1 cellular context compared by ENCODE assay signal in the genomic region with DNA sequence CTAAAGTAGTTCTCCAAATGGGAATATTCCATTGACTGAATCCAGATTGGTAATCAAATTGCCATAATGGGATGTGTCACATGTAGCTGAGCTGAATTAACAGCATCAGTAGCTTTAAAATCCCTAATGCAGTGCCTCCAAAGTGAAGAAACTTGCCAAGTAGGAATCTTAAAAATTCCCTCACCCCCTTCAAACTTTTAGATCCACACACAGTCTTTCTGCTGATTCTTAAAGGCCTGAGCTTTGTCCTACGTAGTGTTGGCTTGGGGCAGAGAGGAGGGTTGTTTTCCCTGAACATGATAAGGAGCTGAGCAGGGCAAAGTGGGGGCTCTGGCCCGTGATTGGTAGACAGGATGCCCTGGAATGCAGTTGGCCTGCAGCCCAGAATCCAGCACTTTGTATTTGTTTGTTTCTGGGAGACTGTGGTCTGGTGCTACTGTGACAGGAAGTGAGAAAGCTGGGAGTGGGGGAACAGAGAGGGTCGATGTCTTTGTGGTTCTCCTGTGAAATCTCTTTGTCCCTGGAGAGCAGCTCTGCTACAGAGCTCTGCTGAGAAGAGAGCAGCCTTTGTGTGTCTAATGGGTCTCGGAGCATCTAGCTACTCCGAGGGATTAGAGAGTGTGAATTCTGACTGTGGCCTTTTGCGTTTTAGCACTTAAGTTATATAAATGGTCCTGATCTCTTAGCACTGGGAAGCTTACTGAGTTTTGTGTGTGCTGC.
TF ChIP-seq lines count a peak whose summit lies in the region.

No MANE protein-coding gene starts in this region.

TF ChIP-seq in HepG2, 621 proteins besides CTCF, POLR2A, EP300 and RAD21 (continued from another document and continues in another):
- TF ChIP-seq ZNF317 (CRISPR knock-in tag; IDR thresholded peaks at IDR 0.05), result no peak; the same call in 1 of the 2 replicates
- peak; percentile 36; the same call in 1 of the 2 replicates for TF ChIP-seq ZMYM3 (CRISPR knock-in tag; IDR thresholded peaks at IDR 0.05)
- TF ChIP-seq YY1 (IDR thresholded peaks at IDR 0.05; ENCODE audit: insufficient read depth, insufficient replicate concordance, low read depth, low read length), result peak; percentile 49
- TF ChIP-seq, protein P1, sequence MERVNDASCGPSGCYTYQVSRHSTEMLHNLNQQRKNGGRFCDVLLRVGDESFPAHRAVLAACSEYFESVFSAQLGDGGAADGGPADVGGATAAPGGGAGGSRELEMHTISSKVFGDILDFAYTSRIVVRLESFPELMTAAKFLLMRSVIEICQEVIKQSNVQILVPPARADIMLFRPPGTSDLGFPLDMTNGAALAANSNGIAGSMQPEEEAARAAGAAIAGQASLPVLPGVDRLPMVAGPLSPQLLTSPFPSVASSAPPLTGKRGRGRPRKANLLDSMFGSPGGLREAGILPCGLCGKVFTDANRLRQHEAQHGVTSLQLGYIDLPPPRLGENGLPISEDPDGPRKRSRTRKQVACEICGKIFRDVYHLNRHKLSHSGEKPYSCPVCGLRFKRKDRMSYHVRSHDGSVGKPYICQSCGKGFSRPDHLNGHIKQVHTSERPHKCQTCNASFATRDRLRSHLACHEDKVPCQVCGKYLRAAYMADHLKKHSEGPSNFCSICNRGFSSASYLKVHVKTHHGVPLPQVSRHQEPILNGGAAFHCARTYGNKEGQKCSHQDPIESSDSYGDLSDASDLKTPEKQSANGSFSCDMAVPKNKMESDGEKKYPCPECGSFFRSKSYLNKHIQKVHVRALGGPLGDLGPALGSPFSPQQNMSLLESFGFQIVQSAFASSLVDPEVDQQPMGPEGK (CRISPR knock-in tag; IDR thresholded peaks at IDR 0.05), result peak; percentile 92
- TF ChIP-seq, protein P2, sequence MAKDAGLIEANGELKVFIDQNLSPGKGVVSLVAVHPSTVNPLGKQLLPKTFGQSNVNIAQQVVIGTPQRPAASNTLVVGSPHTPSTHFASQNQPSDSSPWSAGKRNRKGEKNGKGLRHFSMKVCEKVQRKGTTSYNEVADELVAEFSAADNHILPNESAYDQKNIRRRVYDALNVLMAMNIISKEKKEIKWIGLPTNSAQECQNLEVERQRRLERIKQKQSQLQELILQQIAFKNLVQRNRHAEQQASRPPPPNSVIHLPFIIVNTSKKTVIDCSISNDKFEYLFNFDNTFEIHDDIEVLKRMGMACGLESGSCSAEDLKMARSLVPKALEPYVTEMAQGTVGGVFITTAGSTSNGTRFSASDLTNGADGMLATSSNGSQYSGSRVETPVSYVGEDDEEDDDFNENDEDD (CRISPR knock-in tag; IDR thresholded peaks at IDR 0.05; ENCODE audit: borderline replicate concordance), result peak; percentile 13; the same call in 1 of the 2 replicates
- TF ChIP-seq ZNF136 (CRISPR knock-in tag; IDR thresholded peaks at IDR 0.05; ENCODE audit: low read depth), result no peak
- no peak for TF ChIP-seq HNRNPL (IDR thresholded peaks at IDR 0.05; ENCODE audit: low read depth, low read length)
- TF ChIP-seq, protein P3, sequence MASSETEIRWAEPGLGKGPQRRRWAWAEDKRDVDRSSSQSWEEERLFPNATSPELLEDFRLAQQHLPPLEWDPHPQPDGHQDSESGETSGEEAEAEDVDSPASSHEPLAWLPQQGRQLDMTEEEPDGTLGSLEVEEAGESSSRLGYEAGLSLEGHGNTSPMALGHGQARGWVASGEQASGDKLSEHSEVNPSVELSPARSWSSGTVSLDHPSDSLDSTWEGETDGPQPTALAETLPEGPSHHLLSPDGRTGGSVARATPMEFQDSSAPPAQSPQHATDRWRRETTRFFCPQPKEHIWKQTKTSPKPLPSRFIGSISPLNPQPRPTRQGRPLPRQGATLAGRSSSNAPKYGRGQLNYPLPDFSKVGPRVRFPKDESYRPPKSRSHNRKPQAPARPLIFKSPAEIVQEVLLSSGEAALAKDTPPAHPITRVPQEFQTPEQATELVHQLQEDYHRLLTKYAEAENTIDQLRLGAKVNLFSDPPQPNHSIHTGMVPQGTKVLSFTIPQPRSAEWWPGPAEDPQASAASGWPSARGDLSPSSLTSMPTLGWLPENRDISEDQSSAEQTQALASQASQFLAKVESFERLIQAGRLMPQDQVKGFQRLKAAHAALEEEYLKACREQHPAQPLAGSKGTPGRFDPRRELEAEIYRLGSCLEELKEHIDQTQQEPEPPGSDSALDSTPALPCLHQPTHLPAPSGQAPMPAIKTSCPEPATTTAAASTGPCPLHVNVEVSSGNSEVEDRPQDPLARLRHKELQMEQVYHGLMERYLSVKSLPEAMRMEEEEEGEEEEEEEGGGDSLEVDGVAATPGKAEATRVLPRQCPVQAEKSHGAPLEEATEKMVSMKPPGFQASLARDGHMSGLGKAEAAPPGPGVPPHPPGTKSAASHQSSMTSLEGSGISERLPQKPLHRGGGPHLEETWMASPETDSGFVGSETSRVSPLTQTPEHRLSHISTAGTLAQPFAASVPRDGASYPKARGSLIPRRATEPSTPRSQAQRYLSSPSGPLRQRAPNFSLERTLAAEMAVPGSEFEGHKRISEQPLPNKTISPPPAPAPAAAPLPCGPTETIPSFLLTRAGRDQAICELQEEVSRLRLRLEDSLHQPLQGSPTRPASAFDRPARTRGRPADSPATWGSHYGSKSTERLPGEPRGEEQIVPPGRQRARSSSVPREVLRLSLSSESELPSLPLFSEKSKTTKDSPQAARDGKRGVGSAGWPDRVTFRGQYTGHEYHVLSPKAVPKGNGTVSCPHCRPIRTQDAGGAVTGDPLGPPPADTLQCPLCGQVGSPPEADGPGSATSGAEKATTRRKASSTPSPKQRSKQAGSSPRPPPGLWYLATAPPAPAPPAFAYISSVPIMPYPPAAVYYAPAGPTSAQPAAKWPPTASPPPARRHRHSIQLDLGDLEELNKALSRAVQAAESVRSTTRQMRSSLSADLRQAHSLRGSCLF (CRISPR knock-in tag; IDR thresholded peaks at IDR 0.05; ENCODE audit: borderline replicate concordance), result no peak
- no peak for TF ChIP-seq STAG1 (CRISPR knock-in tag; IDR thresholded peaks at IDR 0.05)
- no peak for TF ChIP-seq ZNF343 (CRISPR knock-in tag; IDR thresholded peaks at IDR 0.05)
- TF ChIP-seq, protein P4, sequence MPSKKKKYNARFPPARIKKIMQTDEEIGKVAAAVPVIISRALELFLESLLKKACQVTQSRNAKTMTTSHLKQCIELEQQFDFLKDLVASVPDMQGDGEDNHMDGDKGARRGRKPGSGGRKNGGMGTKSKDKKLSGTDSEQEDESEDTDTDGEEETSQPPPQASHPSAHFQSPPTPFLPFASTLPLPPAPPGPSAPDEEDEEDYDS (CRISPR knock-in tag; IDR thresholded peaks at IDR 0.05), result peak; percentile 73; the same call in 1 of the 2 replicates
- no peak for TF ChIP-seq NFE2 (CRISPR knock-in tag; IDR thresholded peaks at IDR 0.05)
- TF ChIP-seq SRSF4 (IDR thresholded peaks at IDR 0.05; ENCODE audit: low read depth, low read length, poor library complexity, severe bottlenecking), result no peak
- no peak for TF ChIP-seq HNRNPH1 (optimal IDR thresholded peaks at IDR 0.05; ENCODE audit: low read depth, low read length)
- peak; percentile 85; the same call in 1 of the 2 replicates for TF ChIP-seq RXRB (CRISPR knock-in tag; IDR thresholded peaks at IDR 0.05; ENCODE audit: borderline replicate concordance)
- no peak; the same call in 1 of the 2 replicates for TF ChIP-seq ETV6 (CRISPR knock-in tag; conservative IDR thresholded peaks at IDR 0.05)
- TF ChIP-seq HES4 (CRISPR knock-in tag; IDR thresholded peaks at IDR 0.05; ENCODE audit: borderline replicate concordance), result no peak
- TF ChIP-seq, protein P5, sequence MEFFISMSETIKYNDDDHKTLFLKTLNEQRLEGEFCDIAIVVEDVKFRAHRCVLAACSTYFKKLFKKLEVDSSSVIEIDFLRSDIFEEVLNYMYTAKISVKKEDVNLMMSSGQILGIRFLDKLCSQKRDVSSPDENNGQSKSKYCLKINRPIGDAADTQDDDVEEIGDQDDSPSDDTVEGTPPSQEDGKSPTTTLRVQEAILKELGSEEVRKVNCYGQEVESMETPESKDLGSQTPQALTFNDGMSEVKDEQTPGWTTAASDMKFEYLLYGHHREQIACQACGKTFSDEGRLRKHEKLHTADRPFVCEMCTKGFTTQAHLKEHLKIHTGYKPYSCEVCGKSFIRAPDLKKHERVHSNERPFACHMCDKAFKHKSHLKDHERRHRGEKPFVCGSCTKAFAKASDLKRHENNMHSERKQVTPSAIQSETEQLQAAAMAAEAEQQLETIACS (CRISPR knock-in tag; IDR thresholded peaks at IDR 0.05), result no peak
- TF ChIP-seq ZNF354B (CRISPR knock-in tag; IDR thresholded peaks at IDR 0.05), result no peak
- TF ChIP-seq ATF7-NPFF (CRISPR knock-in tag; IDR thresholded peaks at IDR 0.05; ENCODE audit: low read depth), result no peak
- TF ChIP-seq ZNF124 (CRISPR knock-in tag; IDR thresholded peaks at IDR 0.05), result peak; percentile 81
- TF ChIP-seq ZNF772 (CRISPR knock-in tag; IDR thresholded peaks at IDR 0.05), result no peak
- TF ChIP-seq, protein P6, sequence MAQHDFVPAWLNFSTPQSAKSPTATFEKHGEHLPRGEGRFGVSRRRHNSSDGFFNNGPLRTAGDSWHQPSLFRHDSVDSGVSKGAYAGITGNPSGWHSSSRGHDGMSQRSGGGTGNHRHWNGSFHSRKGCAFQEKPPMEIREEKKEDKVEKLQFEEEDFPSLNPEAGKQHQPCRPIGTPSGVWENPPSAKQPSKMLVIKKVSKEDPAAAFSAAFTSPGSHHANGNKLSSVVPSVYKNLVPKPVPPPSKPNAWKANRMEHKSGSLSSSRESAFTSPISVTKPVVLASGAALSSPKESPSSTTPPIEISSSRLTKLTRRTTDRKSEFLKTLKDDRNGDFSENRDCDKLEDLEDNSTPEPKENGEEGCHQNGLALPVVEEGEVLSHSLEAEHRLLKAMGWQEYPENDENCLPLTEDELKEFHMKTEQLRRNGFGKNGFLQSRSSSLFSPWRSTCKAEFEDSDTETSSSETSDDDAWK (CRISPR knock-in tag; IDR thresholded peaks at IDR 0.05), result no peak
- peak; percentile 79; the same call in 1 of the 2 replicates for TF ChIP-seq CBX5 (CRISPR knock-in tag; IDR thresholded peaks at IDR 0.05; ENCODE audit: borderline replicate concordance)
- TF ChIP-seq ZFYVE20 (CRISPR knock-in tag; IDR thresholded peaks at IDR 0.05; ENCODE audit: borderline replicate concordance, low read depth), result no peak
- no peak for TF ChIP-seq ZNF207 (IDR thresholded peaks at IDR 0.05; ENCODE audit: borderline replicate concordance)
- TF ChIP-seq, protein P7, sequence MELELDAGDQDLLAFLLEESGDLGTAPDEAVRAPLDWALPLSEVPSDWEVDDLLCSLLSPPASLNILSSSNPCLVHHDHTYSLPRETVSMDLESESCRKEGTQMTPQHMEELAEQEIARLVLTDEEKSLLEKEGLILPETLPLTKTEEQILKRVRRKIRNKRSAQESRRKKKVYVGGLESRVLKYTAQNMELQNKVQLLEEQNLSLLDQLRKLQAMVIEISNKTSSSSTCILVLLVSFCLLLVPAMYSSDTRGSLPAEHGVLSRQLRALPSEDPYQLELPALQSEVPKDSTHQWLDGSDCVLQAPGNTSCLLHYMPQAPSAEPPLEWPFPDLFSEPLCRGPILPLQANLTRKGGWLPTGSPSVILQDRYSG (CRISPR knock-in tag; IDR thresholded peaks at IDR 0.05), result no peak
- peak; percentile 87 for TF ChIP-seq ISL2 (CRISPR knock-in tag; IDR thresholded peaks at IDR 0.05)
- peak; percentile 14 to 37; a peak in 1 of 4 replicates for TF ChIP-seq MAFK (conservative IDR thresholded peaks at IDR 0.05 in 1 of 2, IDR thresholded peaks at IDR 0.05 in 1 of 2; ENCODE audit: low read length in 2 of 2)
- peak; percentile 16; the same call in 1 of the 2 replicates for TF ChIP-seq PHF20 (CRISPR knock-in tag; IDR thresholded peaks at IDR 0.05)
- no peak for TF ChIP-seq SUZ12 (IDR thresholded peaks at IDR 0.05; ENCODE audit: low read depth, low read length)
- TF ChIP-seq, protein P8, sequence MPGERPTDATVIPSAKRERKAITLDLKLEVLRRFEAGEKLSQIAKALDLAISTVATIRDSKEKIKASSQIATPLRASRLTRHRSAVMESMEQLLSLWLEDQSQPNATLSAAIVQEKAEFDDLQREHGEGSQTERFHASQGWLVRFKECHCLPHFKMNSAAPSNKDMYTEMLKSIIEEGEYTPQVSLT (CRISPR knock-in tag; IDR thresholded peaks at IDR 0.05; ENCODE audit: borderline replicate concordance, low read depth), result no peak
- TF ChIP-seq PRMT3 (CRISPR knock-in tag; IDR thresholded peaks at IDR 0.05; ENCODE audit: borderline replicate concordance, low read depth), result no peak
- TF ChIP-seq, protein P9, sequence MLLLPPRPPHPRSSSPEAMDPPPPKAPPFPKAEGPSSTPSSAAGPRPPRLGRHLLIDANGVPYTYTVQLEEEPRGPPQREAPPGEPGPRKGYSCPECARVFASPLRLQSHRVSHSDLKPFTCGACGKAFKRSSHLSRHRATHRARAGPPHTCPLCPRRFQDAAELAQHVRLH (CRISPR knock-in tag; IDR thresholded peaks at IDR 0.05; ENCODE audit: borderline replicate concordance, low read depth), result peak; percentile 52; the same call in 1 of the 2 replicates
- peak; percentile 41; the same call in 1 of the 2 replicates for TF ChIP-seq ZNF761 (CRISPR knock-in tag; conservative IDR thresholded peaks at IDR 0.05)
- TF ChIP-seq, protein P10, sequence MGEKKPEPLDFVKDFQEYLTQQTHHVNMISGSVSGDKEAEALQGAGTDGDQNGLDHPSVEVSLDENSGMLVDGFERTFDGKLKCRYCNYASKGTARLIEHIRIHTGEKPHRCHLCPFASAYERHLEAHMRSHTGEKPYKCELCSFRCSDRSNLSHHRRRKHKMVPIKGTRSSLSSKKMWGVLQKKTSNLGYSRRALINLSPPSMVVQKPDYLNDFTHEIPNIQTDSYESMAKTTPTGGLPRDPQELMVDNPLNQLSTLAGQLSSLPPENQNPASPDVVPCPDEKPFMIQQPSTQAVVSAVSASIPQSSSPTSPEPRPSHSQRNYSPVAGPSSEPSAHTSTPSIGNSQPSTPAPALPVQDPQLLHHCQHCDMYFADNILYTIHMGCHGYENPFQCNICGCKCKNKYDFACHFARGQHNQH (CRISPR knock-in tag; IDR thresholded peaks at IDR 0.05), result peak; percentile 81
- no peak for TF ChIP-seq HNRNPK (IDR thresholded peaks at IDR 0.05; ENCODE audit: low read depth, low read length, poor library complexity, severe bottlenecking)
- peak; percentile 57; the same call in 1 of the 2 replicates for TF ChIP-seq SPEN (CRISPR knock-in tag; IDR thresholded peaks at IDR 0.05; ENCODE audit: low read depth)
- TF ChIP-seq, protein P11, sequence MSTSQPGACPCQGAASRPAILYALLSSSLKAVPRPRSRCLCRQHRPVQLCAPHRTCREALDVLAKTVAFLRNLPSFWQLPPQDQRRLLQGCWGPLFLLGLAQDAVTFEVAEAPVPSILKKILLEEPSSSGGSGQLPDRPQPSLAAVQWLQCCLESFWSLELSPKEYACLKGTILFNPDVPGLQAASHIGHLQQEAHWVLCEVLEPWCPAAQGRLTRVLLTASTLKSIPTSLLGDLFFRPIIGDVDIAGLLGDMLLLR (CRISPR knock-in tag; IDR thresholded peaks at IDR 0.05), result no peak
- no peak for TF ChIP-seq ZBTB21 (CRISPR knock-in tag; IDR thresholded peaks at IDR 0.05)
- TF ChIP-seq ZNF234 (CRISPR knock-in tag; conservative IDR thresholded peaks at IDR 0.05), result no peak
- no peak for TF ChIP-seq ZNF451 (CRISPR knock-in tag; IDR thresholded peaks at IDR 0.05)
- TF ChIP-seq XBP1 (CRISPR knock-in tag; IDR thresholded peaks at IDR 0.05), result no peak
- TF ChIP-seq RFX1 (IDR thresholded peaks at IDR 0.05), result no peak
- TF ChIP-seq, protein P12, sequence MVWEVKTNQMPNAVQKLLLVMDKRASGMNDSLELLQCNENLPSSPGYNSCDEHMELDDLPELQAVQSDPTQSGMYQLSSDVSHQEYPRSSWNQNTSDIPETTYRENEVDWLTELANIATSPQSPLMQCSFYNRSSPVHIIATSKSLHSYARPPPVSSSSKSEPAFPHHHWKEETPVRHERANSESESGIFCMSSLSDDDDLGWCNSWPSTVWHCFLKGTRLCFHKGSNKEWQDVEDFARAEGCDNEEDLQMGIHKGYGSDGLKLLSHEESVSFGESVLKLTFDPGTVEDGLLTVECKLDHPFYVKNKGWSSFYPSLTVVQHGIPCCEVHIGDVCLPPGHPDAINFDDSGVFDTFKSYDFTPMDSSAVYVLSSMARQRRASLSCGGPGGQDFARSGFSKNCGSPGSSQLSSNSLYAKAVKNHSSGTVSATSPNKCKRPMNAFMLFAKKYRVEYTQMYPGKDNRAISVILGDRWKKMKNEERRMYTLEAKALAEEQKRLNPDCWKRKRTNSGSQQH (CRISPR knock-in tag; IDR thresholded peaks at IDR 0.05; ENCODE audit: low read depth), result 0 out of 2 replicates have a peak, but pooled peaks have one; percentile 16
